ENCODE assay signal across 1 cellular context in genomic region chr10:86693721-86694369, GRCh38.
TF ChIP-seq lines count a peak whose summit lies in the region.

No MANE protein-coding gene starts in this region.

TF ChIP-seq in SK-N-SH treated with all-trans-retinoic acid at 6 μM for 48 hours, 23 proteins besides CTCF, POLR2A, EP300 and RAD21 (continued from another document):
- TF ChIP-seq TOX (CRISPR knock-in tag; IDR thresholded peaks at IDR 0.05; ENCODE audit: borderline replicate concordance), result no peak
- no peak for TF ChIP-seq CSDC2 (CRISPR knock-in tag; IDR thresholded peaks at IDR 0.05)
- TF ChIP-seq ZNF70 (CRISPR knock-in tag; IDR thresholded peaks at IDR 0.05), result no peak
